In genomic region chr7:128450409-128450808, GRCh38 we compare ENCODE assay signal across 13 cellular contexts. TPM values are rescaled to one million over a fixed set of nuclear protein-coding genes. Genes with fewer than 3 reads are reported as not detected.
A peak's percentile ranks its signal among the peaks of the same experiment; 100 is the strongest.
DNase-seq lines count a peak whose midpoint lies in the region; ATAC-seq and TF ChIP-seq lines count a peak whose summit lies in the region.
"Had no signal": no experiment of that assay in that cellular context is flagged by ENCODE, and none has a peak within 500 bp of the region (broad histone marks: within the 10 kb centered on the region; RNA-seq: fewer than 3 reads in every experiment).

No MANE protein-coding gene starts in this region.

- H3K9me3 ChIP-seq in right cardiac atrium (ENCODE audit: control insufficient read depth, low read length), result no peaks in the 10 kb centered on the region
- H3K9me3 ChIP-seq: esophagus squamous epithelium had no signal

- DNase-seq in GM12865 (ENCODE audit: low read depth), result peak; percentile 22
- peak; percentile 52 for DNase-seq in SK-MEL-5 (ENCODE audit: low read depth, low spot score)
- DNase-seq in right cardiac atrium, result no peak
- no peak for DNase-seq in lower leg skin (ENCODE audit: low spot score in 2 of 2)
- DNase-seq: activated naive CD4-positive, alpha-beta T cell treated with Interleukin-2 at 50 U/mL for 16 hours; brain microvascular endothelial cell; esophagus squamous epithelium; NCI-H187; substantia nigra had no signal

- intact Hi-C loops in right cardiac atrium (cut with DNase I) (no loop called here), lower leg skin (cut with DNase I; ENCODE audit: low total_unique reads) (no loop called here)

- no peak for TF ChIP-seq CTCF in 22Rv1 (IDR thresholded peaks at IDR 0.05)
- no peak for TF ChIP-seq CTCF in GM12865 (IDR thresholded peaks at IDR 0.05; ENCODE audit: insufficient read depth, low read depth, low read length, missing control alignments)
- no peak for TF ChIP-seq CTCF in lower leg skin (IDR thresholded peaks at IDR 0.05)

- no peak for TF ChIP-seq POLR2A in lower leg skin (IDR thresholded peaks at IDR 0.05)

- no peak overlapping the region for H3K4me3 ChIP-seq in GM12865 (ENCODE audit: low read depth, low read length)
- no peak overlapping the region for H3K4me3 ChIP-seq in right cardiac atrium (ENCODE audit: low read length)
- no peak overlapping the region for H3K4me3 ChIP-seq in lower leg skin (ENCODE audit: low read depth, poor library complexity, severe bottlenecking)
- H3K4me3 ChIP-seq: esophagus squamous epithelium had no signal

- no peaks in the 10 kb centered on the region for H3K27me3 ChIP-seq in right cardiac atrium (ENCODE audit: control insufficient read depth, insufficient read depth)
- H3K27me3 ChIP-seq: brain microvascular endothelial cell, esophagus squamous epithelium had no signal

- H3K27ac ChIP-seq in 22Rv1 (peak overlapping the region; percentile 29; the same call in 1 of the 2 replicates), right cardiac atrium (ENCODE audit: low read length) (peak overlapping the region; percentile 24)
- H3K27ac ChIP-seq: brain microvascular endothelial cell, esophagus squamous epithelium had no signal

- 50% methylated on average over 4 of the region's 4 CpGs for WGBS in right cardiac atrium
- WGBS in lower leg skin, 2 donors, result 61 to 69% methylated on average over 4 of the region's 4 CpGs

- peaks cover 8% of the 10 kb centered on the region for H3K4me1 ChIP-seq in right cardiac atrium (ENCODE audit: control insufficient read depth, insufficient read depth, low read length)

- in situ Hi-C loops in SK-MEL-5 (cut with HindIII; ENCODE audit: low pct_unique_long_range_greater_than_20kb, low sequenced_read_pairs), result no loop called here

- no peak for ATAC-seq in right cardiac atrium
- no peak for ATAC-seq in HG03571 (IDR thresholded peaks at IDR 0.05; ENCODE audit: unreplicated experiment)
- no peak for ATAC-seq in GM19455 (IDR thresholded peaks at IDR 0.05; ENCODE audit: unreplicated experiment)
- no peak for ATAC-seq in GM21717 (IDR thresholded peaks at IDR 0.05; ENCODE audit: unreplicated experiment)

RNA-seq across cellular contexts. Expression of gene HILPDA, which starts 5.3 kb away (rescaled TPM):
- total RNA-seq in SK-MEL-5 (2014; rRNA removed; shearing (Covaris generic)), result 15.6 and 18.6 TPM in 2 replicates
- 18.2 and 20.4 TPM in 2 replicates for polyA plus RNA-seq in SK-MEL-5 (2015; cell fraction: cytosol; rRNA removed)
- polyA plus RNA-seq in SK-MEL-5 (2015; cell fraction: nucleus; rRNA removed), result 13.2 and 20.1 TPM in 2 replicates
- total RNA-seq in right cardiac atrium (10 to 100 TPM in 1 of 4 donors, 1 to 10 TPM in 3; 6.2 to 10.6 (median 6.6) TPM), lower leg skin (10 to 100 TPM; 19.0 to 66.0 (median 35.8) TPM)
- 8.3 TPM for polyA plus RNA-seq in right cardiac atrium

RNA-seq across cellular contexts. Expression of gene METTL2B, which starts 26.1 kb away (rescaled TPM):
- total RNA-seq in SK-MEL-5 (2014; rRNA removed; shearing (Covaris generic)), result 55.7 and 58.5 TPM in 2 replicates
- polyA plus RNA-seq in SK-MEL-5 (2015; cell fraction: cytosol; rRNA removed), result 43.6 and 45.5 TPM in 2 replicates
- polyA plus RNA-seq in SK-MEL-5 (2015; cell fraction: nucleus; rRNA removed), result 34.7 and 35.8 TPM in 2 replicates
- total RNA-seq in right cardiac atrium, result 10 to 100 TPM; 17.6 to 23.1 (median 20.5) TPM
- 11.7 TPM for polyA plus RNA-seq in right cardiac atrium
- total RNA-seq in lower leg skin, result 10 to 100 TPM; 18.2 to 25.1 (median 19.8) TPM

RNA-seq across cellular contexts. Expression of gene IMPDH1, which starts 40.6 kb away (rescaled TPM):
- 64.3 and 68.3 TPM in 2 replicates for total RNA-seq in SK-MEL-5 (2014; rRNA removed; shearing (Covaris generic))
- 110 and 121 TPM in 2 replicates for polyA plus RNA-seq in SK-MEL-5 (2015; cell fraction: cytosol; rRNA removed)
- polyA plus RNA-seq in SK-MEL-5 (2015; cell fraction: nucleus; rRNA removed), result 112 and 130 TPM in 2 replicates
- total RNA-seq in right cardiac atrium (10 to 100 TPM; 13.9 to 22.2 (median 16.2) TPM), lower leg skin (10 to 100 TPM; 45.6 to 71.7 (median 48.7) TPM)
- 13.8 TPM for polyA plus RNA-seq in right cardiac atrium

Comparison
In these comparisons a context has a peak if more than half of its experiments do, and no peak if none do; other contexts are left out.
1. DNase-seq: peak in GM12865 (single experiment) and SK-MEL-5 (single experiment); none in right cardiac atrium (0 of 3) and lower leg skin (0 of 2).